1 cellular context compared by ENCODE assay signal in the genomic region with DNA sequence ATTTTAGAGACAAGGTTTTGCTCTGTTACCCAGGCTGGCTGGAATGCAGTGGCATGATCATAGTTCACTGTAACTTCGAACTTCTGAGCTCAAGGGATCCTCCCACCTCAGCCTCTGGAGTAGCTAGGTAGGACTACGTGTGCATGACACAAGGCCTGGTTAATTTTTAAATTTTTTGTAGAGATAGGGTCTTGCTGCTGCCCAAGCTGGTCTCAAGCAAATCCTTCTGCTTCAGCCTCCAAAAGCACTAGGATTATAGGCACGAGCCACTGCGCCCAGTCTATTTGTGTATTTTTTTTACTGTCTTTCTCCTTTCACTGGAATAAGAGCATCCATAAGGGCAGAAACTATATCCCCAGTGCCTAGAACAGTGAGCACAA.
TF ChIP-seq lines count a peak whose summit lies in the region.

No MANE protein-coding gene starts in this region.

TF ChIP-seq in HepG2, 621 proteins besides CTCF, POLR2A, EP300 and RAD21 (continued from another document and continues in another):
- TF ChIP-seq, protein P1, sequence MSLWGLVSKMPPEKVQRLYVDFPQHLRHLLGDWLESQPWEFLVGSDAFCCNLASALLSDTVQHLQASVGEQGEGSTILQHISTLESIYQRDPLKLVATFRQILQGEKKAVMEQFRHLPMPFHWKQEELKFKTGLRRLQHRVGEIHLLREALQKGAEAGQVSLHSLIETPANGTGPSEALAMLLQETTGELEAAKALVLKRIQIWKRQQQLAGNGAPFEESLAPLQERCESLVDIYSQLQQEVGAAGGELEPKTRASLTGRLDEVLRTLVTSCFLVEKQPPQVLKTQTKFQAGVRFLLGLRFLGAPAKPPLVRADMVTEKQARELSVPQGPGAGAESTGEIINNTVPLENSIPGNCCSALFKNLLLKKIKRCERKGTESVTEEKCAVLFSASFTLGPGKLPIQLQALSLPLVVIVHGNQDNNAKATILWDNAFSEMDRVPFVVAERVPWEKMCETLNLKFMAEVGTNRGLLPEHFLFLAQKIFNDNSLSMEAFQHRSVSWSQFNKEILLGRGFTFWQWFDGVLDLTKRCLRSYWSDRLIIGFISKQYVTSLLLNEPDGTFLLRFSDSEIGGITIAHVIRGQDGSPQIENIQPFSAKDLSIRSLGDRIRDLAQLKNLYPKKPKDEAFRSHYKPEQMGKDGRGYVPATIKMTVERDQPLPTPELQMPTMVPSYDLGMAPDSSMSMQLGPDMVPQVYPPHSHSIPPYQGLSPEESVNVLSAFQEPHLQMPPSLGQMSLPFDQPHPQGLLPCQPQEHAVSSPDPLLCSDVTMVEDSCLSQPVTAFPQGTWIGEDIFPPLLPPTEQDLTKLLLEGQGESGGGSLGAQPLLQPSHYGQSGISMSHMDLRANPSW (CRISPR knock-in tag; IDR thresholded peaks at IDR 0.05; ENCODE audit: borderline replicate concordance), result no peak
- peak; percentile 48; the same call in 1 of the 2 replicates for TF ChIP-seq TBX2 (CRISPR knock-in tag; IDR thresholded peaks at IDR 0.05; ENCODE audit: borderline replicate concordance)
- TF ChIP-seq ZNF451 (CRISPR knock-in tag; IDR thresholded peaks at IDR 0.05), result no peak
- TF ChIP-seq ZNF446 (CRISPR knock-in tag; IDR thresholded peaks at IDR 0.05), result no peak
- TF ChIP-seq, protein P2, sequence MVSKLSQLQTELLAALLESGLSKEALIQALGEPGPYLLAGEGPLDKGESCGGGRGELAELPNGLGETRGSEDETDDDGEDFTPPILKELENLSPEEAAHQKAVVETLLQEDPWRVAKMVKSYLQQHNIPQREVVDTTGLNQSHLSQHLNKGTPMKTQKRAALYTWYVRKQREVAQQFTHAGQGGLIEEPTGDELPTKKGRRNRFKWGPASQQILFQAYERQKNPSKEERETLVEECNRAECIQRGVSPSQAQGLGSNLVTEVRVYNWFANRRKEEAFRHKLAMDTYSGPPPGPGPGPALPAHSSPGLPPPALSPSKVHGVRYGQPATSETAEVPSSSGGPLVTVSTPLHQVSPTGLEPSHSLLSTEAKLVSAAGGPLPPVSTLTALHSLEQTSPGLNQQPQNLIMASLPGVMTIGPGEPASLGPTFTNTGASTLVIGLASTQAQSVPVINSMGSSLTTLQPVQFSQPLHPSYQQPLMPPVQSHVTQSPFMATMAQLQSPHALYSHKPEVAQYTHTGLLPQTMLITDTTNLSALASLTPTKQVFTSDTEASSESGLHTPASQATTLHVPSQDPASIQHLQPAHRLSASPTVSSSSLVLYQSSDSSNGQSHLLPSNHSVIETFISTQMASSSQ (IDR thresholded peaks at IDR 0.05; ENCODE audit: low read depth), result peak; percentile 89
- TF ChIP-seq, protein P2 (CRISPR knock-in tag; IDR thresholded peaks at IDR 0.05; ENCODE audit: borderline replicate concordance), result peak; percentile 91
- TF ChIP-seq NR1H2 (CRISPR knock-in tag; IDR thresholded peaks at IDR 0.05; ENCODE audit: borderline replicate concordance, low read depth), result no peak
- no peak for TF ChIP-seq ADNP (CRISPR knock-in tag; IDR thresholded peaks at IDR 0.05)
- no peak for TF ChIP-seq EED (CRISPR knock-in tag; IDR thresholded peaks at IDR 0.05)
- no peak for TF ChIP-seq ZNF83 (CRISPR knock-in tag; IDR thresholded peaks at IDR 0.05; ENCODE audit: borderline replicate concordance)
- TF ChIP-seq GLI4 (CRISPR knock-in tag; IDR thresholded peaks at IDR 0.05; ENCODE audit: borderline replicate concordance), result no peak
- TF ChIP-seq BRCA1 (CRISPR knock-in tag; IDR thresholded peaks at IDR 0.05), result 0 out of 2 replicates have a peak, but pooled peaks have one; percentile 34
- TF ChIP-seq, protein P3, sequence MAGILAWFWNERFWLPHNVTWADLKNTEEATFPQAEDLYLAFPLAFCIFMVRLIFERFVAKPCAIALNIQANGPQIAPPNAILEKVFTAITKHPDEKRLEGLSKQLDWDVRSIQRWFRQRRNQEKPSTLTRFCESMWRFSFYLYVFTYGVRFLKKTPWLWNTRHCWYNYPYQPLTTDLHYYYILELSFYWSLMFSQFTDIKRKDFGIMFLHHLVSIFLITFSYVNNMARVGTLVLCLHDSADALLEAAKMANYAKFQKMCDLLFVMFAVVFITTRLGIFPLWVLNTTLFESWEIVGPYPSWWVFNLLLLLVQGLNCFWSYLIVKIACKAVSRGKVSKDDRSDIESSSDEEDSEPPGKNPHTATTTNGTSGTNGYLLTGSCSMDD (CRISPR knock-in tag; IDR thresholded peaks at IDR 0.05), result no peak
- TF ChIP-seq MLLT10 (CRISPR knock-in tag; IDR thresholded peaks at IDR 0.05), result no peak
- TF ChIP-seq ZNF12 (CRISPR knock-in tag; IDR thresholded peaks at IDR 0.05), result no peak
- TF ChIP-seq ZFP91 (CRISPR knock-in tag; IDR thresholded peaks at IDR 0.05; ENCODE audit: borderline replicate concordance), result no peak
- TF ChIP-seq U2AF2 (IDR thresholded peaks at IDR 0.05; ENCODE audit: low read depth, low read length), result no peak
- TF ChIP-seq FOXA3 (CRISPR knock-in tag; IDR thresholded peaks at IDR 0.05), result peak; percentile 63
- TF ChIP-seq PHF20 (CRISPR knock-in tag; IDR thresholded peaks at IDR 0.05), result no peak
- TF ChIP-seq ZHX2 (IDR thresholded peaks at IDR 0.05; ENCODE audit: low read depth), result no peak
- TF ChIP-seq ZHX2 (CRISPR knock-in tag; IDR thresholded peaks at IDR 0.05; ENCODE audit: borderline replicate concordance), result no peak
- TF ChIP-seq NFRKB (IDR thresholded peaks at IDR 0.05), result no peak
- TF ChIP-seq PLRG1 (conservative IDR thresholded peaks at IDR 0.05), result no peak
- TF ChIP-seq KDM4B (CRISPR knock-in tag; IDR thresholded peaks at IDR 0.05), result no peak
- peak; percentile 83; the same call in 1 of the 2 replicates for TF ChIP-seq ZNF644 (CRISPR knock-in tag; IDR thresholded peaks at IDR 0.05; ENCODE audit: low read depth)
- TF ChIP-seq, protein P4, sequence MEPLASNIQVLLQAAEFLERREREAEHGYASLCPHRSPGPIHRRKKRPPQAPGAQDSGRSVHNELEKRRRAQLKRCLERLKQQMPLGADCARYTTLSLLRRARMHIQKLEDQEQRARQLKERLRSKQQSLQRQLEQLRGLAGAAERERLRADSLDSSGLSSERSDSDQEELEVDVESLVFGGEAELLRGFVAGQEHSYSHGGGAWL (CRISPR knock-in tag; IDR thresholded peaks at IDR 0.05), result no peak
- TF ChIP-seq USF2 (IDR thresholded peaks at IDR 0.05; ENCODE audit: low read depth, low read length), result no peak
- no peak for TF ChIP-seq USF2 (CRISPR knock-in tag; IDR thresholded peaks at IDR 0.05; ENCODE audit: borderline replicate concordance)
- TF ChIP-seq ZNF772 (CRISPR knock-in tag; IDR thresholded peaks at IDR 0.05), result no peak
- TF ChIP-seq KLF6 (CRISPR knock-in tag; IDR thresholded peaks at IDR 0.05), result no peak
- TF ChIP-seq, protein P5, sequence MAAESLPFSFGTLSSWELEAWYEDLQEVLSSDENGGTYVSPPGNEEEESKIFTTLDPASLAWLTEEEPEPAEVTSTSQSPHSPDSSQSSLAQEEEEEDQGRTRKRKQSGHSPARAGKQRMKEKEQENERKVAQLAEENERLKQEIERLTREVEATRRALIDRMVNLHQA (CRISPR knock-in tag; IDR thresholded peaks at IDR 0.05), result no peak
- no peak for TF ChIP-seq ZSCAN29 (CRISPR knock-in tag; conservative IDR thresholded peaks at IDR 0.05)
- no peak for TF ChIP-seq ZSCAN30 (CRISPR knock-in tag; IDR thresholded peaks at IDR 0.05)
- TF ChIP-seq FOXO4 (CRISPR knock-in tag; conservative IDR thresholded peaks at IDR 0.05), result no peak
- no peak for TF ChIP-seq ZIK1 (CRISPR knock-in tag; IDR thresholded peaks at IDR 0.05; ENCODE audit: borderline replicate concordance, low read depth)
- no peak for TF ChIP-seq ZNF543 (CRISPR knock-in tag; IDR thresholded peaks at IDR 0.05)
- TF ChIP-seq HOXD1 (CRISPR knock-in tag; IDR thresholded peaks at IDR 0.05), result no peak
- no peak for TF ChIP-seq PAWR (CRISPR knock-in tag; IDR thresholded peaks at IDR 0.05; ENCODE audit: borderline replicate concordance)
- no peak for TF ChIP-seq SNAPC2 (CRISPR knock-in tag; IDR thresholded peaks at IDR 0.05)
- TF ChIP-seq PCBP1 (IDR thresholded peaks at IDR 0.05; ENCODE audit: borderline replicate concordance, low read depth, low read length), result no peak
- no peak for TF ChIP-seq SKI (IDR thresholded peaks at IDR 0.05; ENCODE audit: partially characterized antibody)
